ENCODE assay signal across 9 cellular contexts in genomic region chr18:79522451-79523220, GRCh38.
DNase-seq lines count a peak whose midpoint lies in the region; ATAC-seq lines count a peak whose summit lies in the region.
"Had no signal": no experiment of that assay in that cellular context is flagged by ENCODE, and none has a peak within 500 bp of the region (broad histone marks: within the 10 kb centered on the region; RNA-seq: fewer than 3 reads in every experiment).

No MANE protein-coding gene starts in this region.

- H3K9ac ChIP-seq in mucosa of rectum (ENCODE audit: low read depth in 1 of 2, low read length in 2 of 2), result no peak overlapping the region

- H3K36me3 ChIP-seq in mucosa of rectum (ENCODE audit: control insufficient read depth in 2 of 2, insufficient read depth in 2 of 2, low read length in 2 of 2) (no peaks in the 10 kb centered on the region), aorta (ENCODE audit: control insufficient read depth in 1 of 2, insufficient read depth in 2 of 2, low read length in 1 of 2) (no peaks in the 10 kb centered on the region)

- DNase-seq in cardiac septum (ENCODE audit: low spot score), result peak; percentile 70
- DNase-seq in left cardiac atrium, result no peak
- peak; percentile 58 for DNase-seq in activated CD8-positive, alpha-beta memory T cell treated with anti-CD3 and anti-CD28 coated beads, Interleukin-2, amount 50 U/mL, for 1 hour (ENCODE audit: extremely low read depth)
- DNase-seq in aorta, result peak; percentile 41 to 61

- H3K27ac ChIP-seq in mucosa of rectum (ENCODE audit: low read depth in 2 of 2, low read length in 2 of 2), result peak overlapping the region; percentile 6 to 75
- H3K27ac ChIP-seq in aorta (ENCODE audit: low read depth in 1 of 2, low read length in 2 of 2), result no peak overlapping the region
- H3K27ac ChIP-seq: left lung had no signal

- WGBS in aorta, 2 donors, result 94 to 96% methylated on average over 17 of the region's 17 CpGs

- no peaks in the 10 kb centered on the region for H3K9me3 ChIP-seq in mucosa of rectum (ENCODE audit: control insufficient read depth in 2 of 2, low read length in 2 of 2)
- H3K9me3 ChIP-seq in aorta (ENCODE audit: control insufficient read depth, low read length), result no peaks in the 10 kb centered on the region
- H3K9me3 ChIP-seq: left lung had no signal

- ATAC-seq in left cardiac atrium (no peak), aorta (ENCODE audit: low FRiP score) (no peak), GM19452 (IDR thresholded peaks at IDR 0.05; ENCODE audit: unreplicated experiment) (no peak), GM18519 (IDR thresholded peaks at IDR 0.05; ENCODE audit: low FRiP score, unreplicated experiment) (no peak), GM21737 (IDR thresholded peaks at IDR 0.05; ENCODE audit: unreplicated experiment) (no peak)
- ATAC-seq: left lung had no signal

- intact Hi-C loops in cardiac septum (cut with DNase I) (no loop called here), left cardiac atrium (cut with DNase I) (loop anchor here in 1 of 2 donors (10.0 kb wide), 1 partner anchor 58 kb away; no protein-coding TSS in a partner anchor), aorta (cut with DNase I) (no loop called here)

- H3K4me1 ChIP-seq in mucosa of rectum (ENCODE audit: control insufficient read depth in 2 of 2, insufficient read depth in 2 of 2, low read length in 2 of 2) (peaks cover 0 to 6% of the 10 kb centered on the region in 2 donors), aorta (ENCODE audit: control insufficient read depth in 1 of 2, insufficient read depth in 2 of 2, low read length in 2 of 2) (no peaks in the 10 kb centered on the region)

- no peaks in the 10 kb centered on the region for H3K27me3 ChIP-seq in mucosa of rectum (ENCODE audit: control insufficient read depth in 2 of 2, insufficient read depth in 2 of 2, low read length in 2 of 2)
- no peaks in the 10 kb centered on the region for H3K27me3 ChIP-seq in aorta (ENCODE audit: control insufficient read depth in 1 of 2, insufficient read depth in 2 of 2, low read length in 1 of 2)

- H3K4me3 ChIP-seq in mucosa of rectum (ENCODE audit: low read length in 2 of 2) (no peak overlapping the region), aorta (ENCODE audit: low read length in 2 of 2) (no peak overlapping the region)
- H3K4me3 ChIP-seq: left lung had no signal

Comparison
In these comparisons a context has a peak if more than half of its experiments do, and no peak if none do; other contexts are left out.
1. H3K27ac ChIP-seq: peak in mucosa of rectum (2 of 2); none in aorta (0 of 2).